In the genomic region with DNA sequence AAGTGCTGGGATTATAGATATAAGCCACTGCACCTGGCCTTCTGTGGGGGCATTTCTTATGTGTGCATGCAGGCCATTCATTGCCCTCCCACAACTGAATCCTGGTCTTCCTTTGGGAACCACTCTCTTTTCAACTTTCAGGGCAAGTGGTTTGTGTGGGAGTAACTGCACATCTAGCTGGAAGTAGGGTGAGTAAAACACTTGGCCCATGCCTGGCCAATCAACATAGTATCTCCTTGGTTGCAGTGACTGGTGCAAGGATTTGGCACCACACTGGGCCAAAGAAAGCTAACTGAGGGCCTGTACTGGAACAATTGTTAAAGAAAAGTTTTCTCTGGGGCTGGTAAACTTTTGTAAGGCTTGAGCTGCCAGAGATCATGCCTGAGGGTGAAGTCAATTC, we compare ENCODE assay signal across 26 cellular contexts.
DNase-seq lines count a peak whose midpoint lies in the region; ATAC-seq and TF ChIP-seq lines count a peak whose summit lies in the region.
"Had no signal": no experiment of that assay in that cellular context is flagged by ENCODE, and none has a peak within 500 bp of the region (broad histone marks: within the 10 kb centered on the region; RNA-seq: fewer than 3 reads in every experiment).

No MANE protein-coding gene starts in this region.

- H2BK120ac ChIP-seq in mesenchymal stem cell (ENCODE audit: low read depth, low read length), result no peak overlapping the region

- no peak for TF ChIP-seq POLR2A in breast epithelium (IDR thresholded peaks at IDR 0.05)

- no peak overlapping the region for H4K8ac ChIP-seq in mesenchymal stem cell (ENCODE audit: low read length)

- peak overlapping the region; percentile 44 for H2AK5ac ChIP-seq in mesenchymal stem cell (ENCODE audit: low read length, severe bottlenecking)

- H3K27me3 ChIP-seq in breast epithelium (no peaks in the 10 kb centered on the region), mesenchymal stem cell (ENCODE audit: control insufficient read depth in 1 of 2, insufficient read depth in 1 of 2, low read length in 2 of 2) (peaks cover 0 to 6% of the 10 kb centered on the region in 2 experiments), aorta (ENCODE audit: control insufficient read depth in 1 of 2, insufficient read depth in 2 of 2, low read length in 1 of 2) (no peaks in the 10 kb centered on the region)
- H3K27me3 ChIP-seq: body of pancreas, esophagus squamous epithelium had no signal

- ATAC-seq in aorta (ENCODE audit: low FRiP score), result peak; percentile 38
- no peak for ATAC-seq in HG03159 (IDR thresholded peaks at IDR 0.05; ENCODE audit: unreplicated experiment)
- ATAC-seq: activated T-helper 17 cell treated with anti-CD3 and anti-CD28 coated beads, Interleukin-2, amount 50 U/mL, for 72 hours; body of pancreas had no signal

- no peak overlapping the region for H3K23ac ChIP-seq in mesenchymal stem cell (ENCODE audit: low read length in 2 of 2)

- no peak overlapping the region for H2AFZ ChIP-seq in mesenchymal stem cell (ENCODE audit: low read depth, low read length)

- DNase-seq in MCF 10A (ENCODE audit: unreplicated experiment), result peak; percentile 25
- DNase-seq in breast epithelium (ENCODE audit: low spot score in 2 of 2), result no peak
- DNase-seq in dermis blood vessel endothelial cell, result peak; percentile 4
- DNase-seq in mesenchymal stem cell, result no peak
- DNase-seq in aorta, result peak in 1 of 2 donors; percentile 71
- no peak for DNase-seq in NCI-H2081 (lab: John Stamatoyannopoulos, UW)
- no peak for DNase-seq in NCI-H187 treated with DMSO at 0.1 percent for 48 hours (lab: John Stamatoyannopoulos, UW)
- DNase-seq: 8988T; activated CD4-positive, alpha-beta T cell treated with anti-CD3 and anti-CD28 coated beads, Interleukin-2, amount 10 ng/mL, durations not matched to agents 7 days and 5 days; activated naive CD8-positive, alpha-beta T cell treated with anti-CD3 and anti-CD28 coated beads for 36 hours; body of pancreas; DMS53; esophagus squamous epithelium; GF-D8; MV-4-11; NCI-H1930; NCI-H2227 treated with DMSO at 0.1 percent for 48 hours; NCI-H748 treated with DMSO at 0.1 percent for 48 hours; stimulated activated CD4-positive, alpha-beta T cell treated with anti-CD3 and anti-CD28 coated beads, Interleukin-1b, Interleukin-23, amount 100 ng/mL, for 48 hours; WERI-Rb-1 had no signal

- no peak overlapping the region for H3K18ac ChIP-seq in mesenchymal stem cell (ENCODE audit: low read depth in 1 of 2, low read length in 2 of 2)

- H3K4me3 Mint-ChIP-seq in MCF 10A (ENCODE audit: unreplicated experiment), result no peak overlapping the region
- H3K4me3 Mint-ChIP-seq: activated CD4-positive, alpha-beta T cell treated with anti-CD3 and anti-CD28 coated beads, Interleukin-2, amount 10 ng/mL, durations not matched to agents 7 days and 5 days; activated naive CD8-positive, alpha-beta T cell treated with anti-CD3 and anti-CD28 coated beads for 36 hours; activated T-helper 17 cell treated with anti-CD3 and anti-CD28 coated beads, Interleukin-2, amount 50 U/mL, for 72 hours; B cell had no signal

- H3K79me1 ChIP-seq in mesenchymal stem cell (replicated peaks; ENCODE audit: low read length, poor library complexity, severe bottlenecking), result no peaks in the 10 kb centered on the region

- H2BK15ac ChIP-seq in mesenchymal stem cell (ENCODE audit: low read depth, poor library complexity, severe bottlenecking), result no peak overlapping the region

- no peak overlapping the region for H3K4me2 ChIP-seq in mesenchymal stem cell (ENCODE audit: low read length, poor library complexity, severe bottlenecking)
- H3K4me2 ChIP-seq: KMS-11 had no signal

- H3K4ac ChIP-seq in mesenchymal stem cell (ENCODE audit: low read depth in 1 of 2, low read length in 2 of 2), result no peak overlapping the region

- H4K91ac ChIP-seq in mesenchymal stem cell (ENCODE audit: low read length), result no peak overlapping the region

- H2BK12ac ChIP-seq in mesenchymal stem cell (ENCODE audit: low read length in 2 of 2), result no peak overlapping the region

- peak overlapping the region; percentile 49 for H3K9ac ChIP-seq in mesenchymal stem cell (ENCODE audit: low read length)
- H3K9ac ChIP-seq: KMS-11 had no signal

- no peaks in the 10 kb centered on the region for H3K36me3 Mint-ChIP-seq in MCF 10A (ENCODE audit: insufficient read depth, unreplicated experiment)
- H3K36me3 Mint-ChIP-seq: activated naive CD8-positive, alpha-beta T cell treated with anti-CD3 and anti-CD28 coated beads for 36 hours had no signal

- no peaks in the 10 kb centered on the region for H3K9me3 ChIP-seq in breast epithelium
- no peaks in the 10 kb centered on the region for H3K9me3 ChIP-seq in mesenchymal stem cell (ENCODE audit: control insufficient read depth, low read length)
- no peaks in the 10 kb centered on the region for H3K9me3 ChIP-seq in aorta (ENCODE audit: control insufficient read depth, low read length)
- H3K9me3 ChIP-seq: body of pancreas, esophagus squamous epithelium, prostate gland had no signal

- no peak overlapping the region for H3K14ac ChIP-seq in mesenchymal stem cell (ENCODE audit: low read length in 2 of 2)

- H3K4me1 ChIP-seq in breast epithelium (no peaks in the 10 kb centered on the region), mesenchymal stem cell (ENCODE audit: control insufficient read depth, insufficient read depth, low read depth, low read length) (peaks cover 5% of the 10 kb centered on the region), aorta (ENCODE audit: control insufficient read depth in 1 of 2, insufficient read depth in 2 of 2, low read length in 2 of 2) (peaks cover 0 to 3% of the 10 kb centered on the region in 2 donors)
- H3K4me1 ChIP-seq: body of pancreas, prostate gland had no signal

- CTCF ChIA-PET in MCF 10A (lab: Yijun Ruan, JAX), result interaction anchor here (0.9 to 7.4 kb wide), 6 partner anchors 8 to 361 kb away, joined by 3 to 92 read pairs (median 4); no protein-coding TSS in a partner anchor

- no peaks in the 10 kb centered on the region for H3K27me3 Mint-ChIP-seq in MCF 10A (ENCODE audit: insufficient read depth, unreplicated experiment)
- H3K27me3 Mint-ChIP-seq: activated CD4-positive, alpha-beta T cell treated with anti-CD3 and anti-CD28 coated beads, Interleukin-2, amount 10 ng/mL, durations not matched to agents 7 days and 5 days; activated T-helper 17 cell treated with anti-CD3 and anti-CD28 coated beads, Interleukin-2, amount 50 U/mL, for 72 hours had no signal

- H2BK5ac ChIP-seq in mesenchymal stem cell (ENCODE audit: low read depth, low read length, poor library complexity, severe bottlenecking), result no peak overlapping the region

- no peak overlapping the region for H3K4me3 ChIP-seq in breast epithelium
- peak overlapping the region in 1 of 2 experiments; percentile 40 for H3K4me3 ChIP-seq in mesenchymal stem cell (ENCODE audit: insufficient read depth in 1 of 2, low read depth in 1 of 2, low read length in 2 of 2)
- H3K4me3 ChIP-seq in aorta (ENCODE audit: low read length in 2 of 2), result no peak overlapping the region
- H3K4me3 ChIP-seq: body of pancreas, esophagus squamous epithelium, prostate gland, skin epidermis had no signal

- POLR2A ChIA-PET in MCF 10A (lab: Yijun Ruan, JAX), result no interaction called here

- no peak for TF ChIP-seq CTCF in MCF 10A (IDR thresholded peaks at IDR 0.05; ENCODE audit: unreplicated experiment)
- no peak for TF ChIP-seq CTCF in breast epithelium (IDR thresholded peaks at IDR 0.05)

- no peak overlapping the region for H3K27ac ChIP-seq in breast epithelium
- H3K27ac ChIP-seq in mesenchymal stem cell (ENCODE audit: low read length, poor library complexity, severe bottlenecking), result no peak overlapping the region
- H3K27ac ChIP-seq in aorta (ENCODE audit: low read depth in 1 of 2, low read length in 2 of 2), result peak overlapping the region; percentile 88 to 97
- H3K27ac ChIP-seq: body of pancreas, esophagus squamous epithelium, KMS-11, prostate gland, WERI-Rb-1 had no signal

- H3K4me1 Mint-ChIP-seq in MCF 10A (ENCODE audit: insufficient read depth, unreplicated experiment), result peaks cover 22% of the 10 kb centered on the region
- H3K4me1 Mint-ChIP-seq: activated CD4-positive, alpha-beta T cell treated with anti-CD3 and anti-CD28 coated beads, Interleukin-2, amount 10 ng/mL, durations not matched to agents 7 days and 5 days; activated naive CD8-positive, alpha-beta T cell treated with anti-CD3 and anti-CD28 coated beads for 36 hours; activated T-helper 17 cell treated with anti-CD3 and anti-CD28 coated beads, Interleukin-2, amount 50 U/mL, for 72 hours; B cell had no signal

- no TSS peak for BruUV-seq in MCF 10A (replicated peaks; lab: Mats Ljungman, UMichigan)

- H3K27ac Mint-ChIP-seq in MCF 10A (ENCODE audit: low read depth, unreplicated experiment), result no peak overlapping the region
- H3K27ac Mint-ChIP-seq: activated CD4-positive, alpha-beta T cell treated with anti-CD3 and anti-CD28 coated beads, Interleukin-2, amount 10 ng/mL, durations not matched to agents 7 days and 5 days; activated naive CD8-positive, alpha-beta T cell treated with anti-CD3 and anti-CD28 coated beads for 36 hours; activated T-helper 17 cell treated with anti-CD3 and anti-CD28 coated beads, Interleukin-2, amount 50 U/mL, for 72 hours; B cell had no signal

- intact Hi-C loops in MCF 10A (cut with micrococcal nuclease) (no loop called here), breast epithelium (cut with DNase I; ENCODE audit: low total_unique reads) (no loop called here), aorta (cut with DNase I) (loop anchor here (2.0 to 10.0 kb wide), 4 partner anchors 42 to 1310 kb away; partner anchors contain the start of gene FHIT (in 1 of the 2))

- H3K9me3 Mint-ChIP-seq in MCF 10A (ENCODE audit: unreplicated experiment), result no peaks in the 10 kb centered on the region
- H3K9me3 Mint-ChIP-seq: activated CD4-positive, alpha-beta T cell treated with anti-CD3 and anti-CD28 coated beads, Interleukin-2, amount 10 ng/mL, durations not matched to agents 7 days and 5 days; activated naive CD8-positive, alpha-beta T cell treated with anti-CD3 and anti-CD28 coated beads for 36 hours; activated T-helper 17 cell treated with anti-CD3 and anti-CD28 coated beads, Interleukin-2, amount 50 U/mL, for 72 hours had no signal

- H3K36me3 ChIP-seq in breast epithelium (no peaks in the 10 kb centered on the region), mesenchymal stem cell (ENCODE audit: control insufficient read depth in 1 of 2, insufficient read depth in 2 of 2, low read depth in 1 of 2, low read length in 2 of 2) (no peaks in the 10 kb centered on the region), aorta (ENCODE audit: control insufficient read depth in 1 of 2, insufficient read depth in 2 of 2, low read length in 1 of 2) (no peaks in the 10 kb centered on the region)
- H3K36me3 ChIP-seq: esophagus squamous epithelium, prostate gland had no signal

Comparison
In these comparisons a context has a peak if more than half of its experiments do, and no peak if none do; other contexts are left out.
1. DNase-seq: peak in MCF 10A (single experiment) and dermis blood vessel endothelial cell (single experiment); none in breast epithelium (0 of 2), mesenchymal stem cell (single experiment), NCI-H2081 (0 of 2) and NCI-H187 treated with DMSO at 0.1 percent for 48 hours (single experiment).
2. H3K27ac ChIP-seq: peak in aorta (2 of 2); none in breast epithelium (0 of 2) and mesenchymal stem cell (single experiment).
3. intact Hi-C loops: an anchor here in aorta (2.0 to 10.0 kb wide); none called in MCF 10A and breast epithelium.